ENCODE assay signal across 31 cellular contexts in genomic region chr5:171867786-171868185, GRCh38.
DNase-seq lines count a peak whose midpoint lies in the region; ATAC-seq and TF ChIP-seq lines count a peak whose summit lies in the region.
"Had no signal": no experiment of that assay in that cellular context is flagged by ENCODE, and none has a peak within 500 bp of the region (broad histone marks: within the 10 kb centered on the region; RNA-seq: fewer than 3 reads in every experiment).

No MANE protein-coding gene starts in this region.

- H3K4ac ChIP-seq in mesenchymal stem cell (ENCODE audit: low read depth in 1 of 2, low read length in 2 of 2) = no peak overlapping the region

- H2BK15ac ChIP-seq in mesenchymal stem cell (ENCODE audit: low read depth, poor library complexity, severe bottlenecking) = no peak overlapping the region

- H3K9me3 Mint-ChIP-seq in MCF 10A (ENCODE audit: unreplicated experiment) = no peaks in the 10 kb centered on the region
- H3K9me3 Mint-ChIP-seq: activated naive CD4-positive, alpha-beta T cell treated with anti-CD3 and anti-CD28 coated beads for 36 hours; CD4-positive, alpha-beta T cell; endodermal cell; nephron; stimulated activated memory B cell treated with anti-CD40 and anti-IgM and Interleukin-4, amounts not matched to agents 10 μg/mL and 1 μg/mL and 100 μg/mL, for 72 hours; WTC11 had no signal

- DNase-seq in MCF 10A (ENCODE audit: unreplicated experiment) (no peak), breast epithelium (ENCODE audit: low spot score in 2 of 2) (no peak), dedifferentiated amniotic fluid mesenchymal stem cell (ENCODE audit: extremely low spot score) (peak; percentile 28), mesenchymal stem cell (no peak), KG1 (lab: John Stamatoyannopoulos, UW) (no peak), left lung (no peak)
- DNase-seq in activated CD4-positive, alpha-beta T cell treated with anti-CD3 and anti-CD28 coated beads, Interleukin-2, amount 50 U/mL, for 1 hour = no peak
- DNase-seq in stimulated activated CD4-positive, alpha-beta T cell treated with anti-CD3 and anti-CD28 coated beads, Interleukin-15, amount 100 ng/mL, for 24 hours = no peak
- DNase-seq: activated CD4-positive, alpha-beta T cell treated with anti-CD3 and anti-CD28 coated beads, Interleukin-2, amount 50 U/mL, for 4 hours; activated naive CD4-positive, alpha-beta T cell treated with anti-CD3 and anti-CD28 coated beads for 36 hours; AML-193; CD4-positive, alpha-beta T cell; cortex of kidney; endodermal cell; GOT3; hypothalamus; MG63; NCI-H1105 treated with DMSO at 0.1 percent for 48 hours; NCI-H2029; NCI-H526; pancreas; SHP77 treated with DMSO at 0.1 percent for 48 hours; stimulated activated CD4-positive, alpha-beta T cell treated with anti-CD3 and anti-CD28 coated beads, Interleukin-4, amount 100 ng/mL, for 1 hour; upper lobe of right lung had no signal

- no peak overlapping the region for H3K4me2 ChIP-seq in mesenchymal stem cell (ENCODE audit: low read length, poor library complexity, severe bottlenecking)

- no peak overlapping the region for H3K27ac ChIP-seq in breast epithelium
- H3K27ac ChIP-seq in mesenchymal stem cell (ENCODE audit: low read length, poor library complexity, severe bottlenecking) = no peak overlapping the region
- H3K27ac ChIP-seq in left lung = no peak overlapping the region
- H3K27ac ChIP-seq: 22Rv1, esophagus muscularis mucosa, pancreas, suprapubic skin, upper lobe of right lung had no signal

- H3K36me3 ChIP-seq in breast epithelium = no peaks in the 10 kb centered on the region
- H3K36me3 ChIP-seq in mesenchymal stem cell (ENCODE audit: control insufficient read depth in 1 of 2, insufficient read depth in 2 of 2, low read depth in 1 of 2, low read length in 2 of 2) = peaks cover 5 to 64% of the 10 kb centered on the region in 2 experiments
- H3K36me3 ChIP-seq in left lung = peaks cover 0 to 76% of the 10 kb centered on the region in 2 donors

- H2BK120ac ChIP-seq in mesenchymal stem cell (ENCODE audit: low read depth, low read length) = no peak overlapping the region

- H3K4me3 Mint-ChIP-seq in MCF 10A (ENCODE audit: unreplicated experiment) = no peak overlapping the region
- H3K4me3 Mint-ChIP-seq: activated naive CD4-positive, alpha-beta T cell treated with anti-CD3 and anti-CD28 coated beads for 36 hours; CD4-positive, alpha-beta T cell; endodermal cell; nephron; stimulated activated memory B cell treated with anti-CD40 and anti-IgM and Interleukin-4, amounts not matched to agents 10 μg/mL and 1 μg/mL and 100 μg/mL, for 72 hours; WTC11 had no signal

- H3K18ac ChIP-seq in mesenchymal stem cell (ENCODE audit: low read depth in 1 of 2, low read length in 2 of 2) = no peak overlapping the region

- H3K27me3 ChIP-seq in breast epithelium (no peaks in the 10 kb centered on the region), mesenchymal stem cell (ENCODE audit: control insufficient read depth in 1 of 2, insufficient read depth in 1 of 2, low read length in 2 of 2) (no peaks in the 10 kb centered on the region), left lung (no peaks in the 10 kb centered on the region)
- H3K27me3 ChIP-seq: esophagus muscularis mucosa, MG63, pancreas, suprapubic skin, upper lobe of right lung had no signal

- H3K9me3 ChIP-seq in breast epithelium (no peaks in the 10 kb centered on the region), mesenchymal stem cell (ENCODE audit: control insufficient read depth, low read length) (no peaks in the 10 kb centered on the region), left lung (no peaks in the 10 kb centered on the region)
- H3K9me3 ChIP-seq: esophagus muscularis mucosa, MG63, pancreas, suprapubic skin, upper lobe of right lung had no signal

- WGBS in mesenchymal stem cell = no CpG with 5 or more reads among the region's 1 CpG

- POLR2A ChIA-PET in MCF 10A (lab: Yijun Ruan, JAX) = no interaction called here

- no peak for TF ChIP-seq CTCF in MCF 10A (IDR thresholded peaks at IDR 0.05; ENCODE audit: unreplicated experiment)
- no peak for TF ChIP-seq CTCF in breast epithelium (IDR thresholded peaks at IDR 0.05)
- TF ChIP-seq CTCF in left lung (IDR thresholded peaks at IDR 0.05) = no peak

- CTCF ChIA-PET in MCF 10A (lab: Yijun Ruan, JAX) = no interaction called here

- TF ChIP-seq POLR2A in breast epithelium (IDR thresholded peaks at IDR 0.05) = no peak

- H3K36me3 Mint-ChIP-seq in MCF 10A (ENCODE audit: insufficient read depth, unreplicated experiment) = peaks cover 66% of the 10 kb centered on the region

- no peaks in the 10 kb centered on the region for H3K27me3 Mint-ChIP-seq in MCF 10A (ENCODE audit: insufficient read depth, unreplicated experiment)
- H3K27me3 Mint-ChIP-seq: CD4-positive, alpha-beta T cell; stimulated activated memory B cell treated with anti-CD40 and anti-IgM and Interleukin-4, amounts not matched to agents 10 μg/mL and 1 μg/mL and 100 μg/mL, for 72 hours had no signal

- no peak overlapping the region for H3K14ac ChIP-seq in mesenchymal stem cell (ENCODE audit: low read length in 2 of 2)

- peaks cover 28% of the 10 kb centered on the region for H3K4me1 Mint-ChIP-seq in MCF 10A (ENCODE audit: insufficient read depth, unreplicated experiment)
- H3K4me1 Mint-ChIP-seq: nephron; stimulated activated memory B cell treated with anti-CD40 and anti-IgM and Interleukin-4, amounts not matched to agents 10 μg/mL and 1 μg/mL and 100 μg/mL, for 72 hours; WTC11 had no signal

- BruUV-seq in MCF 10A (replicated peaks; lab: Mats Ljungman, UMichigan) = no TSS peak

- no peak overlapping the region for H2AFZ ChIP-seq in mesenchymal stem cell (ENCODE audit: low read depth, low read length)

- H3K23ac ChIP-seq in mesenchymal stem cell (ENCODE audit: low read length in 2 of 2) = no peak overlapping the region

- H3K4me3 ChIP-seq in breast epithelium (no peak overlapping the region), mesenchymal stem cell (ENCODE audit: insufficient read depth in 1 of 2, low read depth in 1 of 2, low read length in 2 of 2) (no peak overlapping the region), left lung (no peak overlapping the region)
- H3K4me3 ChIP-seq: esophagus muscularis mucosa, MG63, pancreas, suprapubic skin, upper lobe of right lung had no signal

- H3K4me1 ChIP-seq in breast epithelium = no peaks in the 10 kb centered on the region
- peaks cover 1% of the 10 kb centered on the region for H3K4me1 ChIP-seq in mesenchymal stem cell (ENCODE audit: control insufficient read depth, insufficient read depth, low read depth, low read length)
- peaks cover 0 to 25% of the 10 kb centered on the region in 2 donors for H3K4me1 ChIP-seq in left lung
- H3K4me1 ChIP-seq: esophagus muscularis mucosa, pancreas, upper lobe of right lung had no signal

- peaks cover 24% of the 10 kb centered on the region for H3K79me1 ChIP-seq in mesenchymal stem cell (replicated peaks; ENCODE audit: low read length, poor library complexity, severe bottlenecking)

- H4K8ac ChIP-seq in mesenchymal stem cell (ENCODE audit: low read length) = no peak overlapping the region

- H3K27ac Mint-ChIP-seq in MCF 10A (ENCODE audit: low read depth, unreplicated experiment) = peak overlapping the region; percentile 11
- H3K27ac Mint-ChIP-seq: activated naive CD4-positive, alpha-beta T cell treated with anti-CD3 and anti-CD28 coated beads for 36 hours; CD4-positive, alpha-beta T cell; endodermal cell; nephron; stimulated activated memory B cell treated with anti-CD40 and anti-IgM and Interleukin-4, amounts not matched to agents 10 μg/mL and 1 μg/mL and 100 μg/mL, for 72 hours; WTC11 had no signal

- no peak overlapping the region for H4K91ac ChIP-seq in mesenchymal stem cell (ENCODE audit: low read length)

- H3K9ac ChIP-seq in mesenchymal stem cell (ENCODE audit: low read length) = peak overlapping the region; percentile 27

- intact Hi-C loops in MCF 10A (cut with micrococcal nuclease) = no loop called here
- intact Hi-C loops in breast epithelium (cut with DNase I; ENCODE audit: low total_unique reads) = no loop called here
- intact Hi-C loops in left lung (cut with DNase I) = no loop called here

- H2BK12ac ChIP-seq in mesenchymal stem cell (ENCODE audit: low read length in 2 of 2) = no peak overlapping the region

- H2BK5ac ChIP-seq in mesenchymal stem cell (ENCODE audit: low read depth, low read length, poor library complexity, severe bottlenecking) = no peak overlapping the region

- ATAC-seq in left lung = no peak
- ATAC-seq: Panc1; pancreas; stimulated activated memory B cell treated with anti-CD40 and anti-IgM and Interleukin-4, amounts not matched to agents 10 μg/mL and 1 μg/mL and 100 μg/mL, for 72 hours; upper lobe of right lung; WTC11 had no signal

- no peak overlapping the region for H2AK5ac ChIP-seq in mesenchymal stem cell (ENCODE audit: low read length, severe bottlenecking)
